Comparison of ENCODE assay signal across 1 cellular context in genomic region chr4:55989716-55990115, GRCh38.
TF ChIP-seq lines count a peak whose summit lies in the region.

No MANE protein-coding gene starts in this region.

TF ChIP-seq in K562, 482 proteins besides CTCF, POLR2A, EP300 and RAD21 (continued from another document):
- TF ChIP-seq HEY1 (CRISPR knock-in tag; IDR thresholded peaks at IDR 0.05; ENCODE audit: borderline replicate concordance) (no peak), FOSL1 (tag; conservative IDR thresholded peaks at IDR 0.05) (peak; percentile 31; the same call in 1 of the 2 replicates), SP1 (CRISPR knock-in tag; IDR thresholded peaks at IDR 0.05) (no peak), JUND (IDR thresholded peaks at IDR 0.05; ENCODE audit: borderline replicate concordance, low read depth, low read length) (0 out of 2 replicates have a peak, but pooled peaks have one; percentile 3), JUND (tag; IDR thresholded peaks at IDR 0.05; ENCODE audit: borderline replicate concordance, low read depth, low read length) (no peak)
